ENCODE assay signal across 1 cellular context in genomic region chr10:21516270-21517131, GRCh38.
TF ChIP-seq lines count a peak whose summit lies in the region.

No MANE protein-coding gene starts in this region.

TF ChIP-seq in K562, 482 proteins besides CTCF, POLR2A, EP300 and RAD21 (continued from another document and continues in another):
- TF ChIP-seq ZBTB11 (CRISPR knock-in tag; IDR thresholded peaks at IDR 0.05) (no peak), RB1 (IDR thresholded peaks at IDR 0.05; ENCODE audit: low read depth) (peak; percentile 53; the same call in 1 of the 2 replicates), EGR1 (conservative IDR thresholded peaks at IDR 0.05) (peak; percentile 23; the same call in 1 of the 2 replicates), PHF8 (IDR thresholded peaks at IDR 0.05; ENCODE audit: borderline replicate concordance, low read length) (0 out of 2 replicates have a peak, but pooled peaks have one; percentile 3), RBFOX2 (IDR thresholded peaks at IDR 0.05; ENCODE audit: low read depth, low read length) (peak; percentile 43), POLR2G (IDR thresholded peaks at IDR 0.05; ENCODE audit: low read depth, low read length) (peak; percentile 53; the same call in 1 of the 2 replicates), ZFX (CRISPR knock-in tag; IDR thresholded peaks at IDR 0.05) (peak; percentile 39; the same call in 1 of the 2 replicates), KDM5B (IDR thresholded peaks at IDR 0.05; ENCODE audit: insufficient replicate concordance, low read depth, low read length) (peak; percentile 58), TFAP4 (CRISPR knock-in tag; IDR thresholded peaks at IDR 0.05; ENCODE audit: borderline replicate concordance) (peak; percentile 15; the same call in 1 of the 2 replicates), TOE1 (IDR thresholded peaks at IDR 0.05; ENCODE audit: borderline replicate concordance) (no peak), TOE1 (CRISPR knock-in tag; IDR thresholded peaks at IDR 0.05; ENCODE audit: borderline replicate concordance, low read depth) (no peak), TBP (optimal IDR thresholded peaks at IDR 0.05; ENCODE audit: low read depth, low read length) (peak; percentile 0), HNRNPLL (IDR thresholded peaks at IDR 0.05; ENCODE audit: low read depth, low read length, poor library complexity, severe bottlenecking) (peak; percentile 72), ETS1 (conservative IDR thresholded peaks at IDR 0.05; ENCODE audit: control insufficient read depth, low read depth, low read length) (0 out of 2 replicates have a peak, but pooled peaks have one; percentile 14), ETV1 (tag; conservative IDR thresholded peaks at IDR 0.05; ENCODE audit: low read depth) (no peak), ZNF263 (CRISPR knock-in tag; IDR thresholded peaks at IDR 0.05; ENCODE audit: borderline replicate concordance) (peak; percentile 97), PHF20 (IDR thresholded peaks at IDR 0.05; ENCODE audit: partially characterized antibody) (peak; percentile 13), ZNF512 (tag; IDR thresholded peaks at IDR 0.05) (no peak), ZNF639 (CRISPR knock-in tag; conservative IDR thresholded peaks at IDR 0.05 in 1 of 2, IDR thresholded peaks at IDR 0.05 in 1 of 2) (0 out of 4 replicates have a peak, but pooled peaks of 1 of the 2 experiments have one; percentile 24), RREB1 (CRISPR knock-in tag; IDR thresholded peaks at IDR 0.05) (0 out of 2 replicates have a peak, but pooled peaks have one; percentile 21), ZBTB1 (CRISPR knock-in tag; IDR thresholded peaks at IDR 0.05; ENCODE audit: borderline replicate concordance, low read depth) (peak; percentile 85), VEZF1 (CRISPR knock-in tag; IDR thresholded peaks at IDR 0.05) (0 out of 2 replicates have a peak, but pooled peaks have one; percentile 43), LEF1 (IDR thresholded peaks at IDR 0.05) (no peak), ARID1B (IDR thresholded peaks at IDR 0.05) (0 out of 2 replicates have a peak, but pooled peaks have one; percentile 5), SIN3B (IDR thresholded peaks at IDR 0.05; ENCODE audit: low read depth) (peak; percentile 43; the same call in 1 of the 2 replicates), MNT (conservative IDR thresholded peaks at IDR 0.05) (no peak), NONO (IDR thresholded peaks at IDR 0.05; ENCODE audit: low read depth in 2 of 2, low read length in 1 of 2) (0 out of 4 replicates have a peak, but pooled peaks of 1 of the 2 experiments have one; percentile 31), PPARD (CRISPR knock-in tag; IDR thresholded peaks at IDR 0.05) (no peak), NRF1 (conservative IDR thresholded peaks at IDR 0.05 in 1 of 2, IDR thresholded peaks at IDR 0.05 in 1 of 2) (peak; percentile 22 to 46; a peak in 3 of 4 replicates)
